In genomic region chr17:78225088-78225865, GRCh38 we compare ENCODE assay signal across 2 cellular contexts.
A peak's percentile ranks its signal among the peaks of the same experiment; 100 is the strongest.
TF ChIP-seq lines count a peak whose summit lies in the region.

No MANE protein-coding gene starts in this region.

TF ChIP-seq in PFSK-1, 5 proteins besides CTCF, POLR2A, EP300 and RAD21:
- TF ChIP-seq FOXP2 (optimal IDR thresholded peaks at IDR 0.05; ENCODE audit: borderline replicate concordance, extremely low read depth, extremely low read length, insufficient read depth) = no peak
- TF ChIP-seq POLR2AphosphoS5 (IDR thresholded peaks at IDR 0.05; ENCODE audit: low read depth, low read length) = peak; percentile 45; the same call in 1 of the 2 replicates

TF ChIP-seq in K562, 482 proteins besides CTCF, POLR2A, EP300 and RAD21:
- no peak for TF ChIP-seq ATF2 (CRISPR knock-in tag; IDR thresholded peaks at IDR 0.05)
- TF ChIP-seq MTA3 (IDR thresholded peaks at IDR 0.05; ENCODE audit: borderline replicate concordance) = peak; percentile 16; the same call in 1 of the 2 replicates
- TF ChIP-seq GTF2F1 (IDR thresholded peaks at IDR 0.05; ENCODE audit: low read depth, low read length) = no peak
- peak; percentile 48 for TF ChIP-seq POLR2G (IDR thresholded peaks at IDR 0.05; ENCODE audit: low read depth, low read length)
- TF ChIP-seq MYNN (IDR thresholded peaks at IDR 0.05) = peak; percentile 6
- no peak for TF ChIP-seq MYNN (CRISPR knock-in tag; IDR thresholded peaks at IDR 0.05)
- TF ChIP-seq MBD2 (IDR thresholded peaks at IDR 0.05; ENCODE audit: borderline replicate concordance, low read depth) = peak; percentile 7; the same call in 1 of the 2 replicates
- 0 out of 2 replicates have a peak, but pooled peaks have one; percentile 15 for TF ChIP-seq CHD2 (IDR thresholded peaks at IDR 0.05; ENCODE audit: low read depth, low read length)
- no peak for TF ChIP-seq ZBTB17 (CRISPR knock-in tag; IDR thresholded peaks at IDR 0.05)
- no peak for TF ChIP-seq GABPB2 (CRISPR knock-in tag; conservative IDR thresholded peaks at IDR 0.05)
- no peak for TF ChIP-seq MYC (IDR thresholded peaks at IDR 0.05; ENCODE audit: low read depth, low read length)
- no peak for TF ChIP-seq MYC (CRISPR knock-in tag; IDR thresholded peaks at IDR 0.05; ENCODE audit: borderline replicate concordance, low read depth)
- TF ChIP-seq ZFP36 (IDR thresholded peaks at IDR 0.05; ENCODE audit: low read depth, low read length, partially characterized antibody) = no peak
- no peak for TF ChIP-seq MCM3 (IDR thresholded peaks at IDR 0.05)
- TF ChIP-seq ZNF589 (CRISPR knock-in tag; IDR thresholded peaks at IDR 0.05; ENCODE audit: low read depth) = no peak
- TF ChIP-seq EGR1 (conservative IDR thresholded peaks at IDR 0.05) = no peak
- TF ChIP-seq ZNF408 (CRISPR knock-in tag; IDR thresholded peaks at IDR 0.05; ENCODE audit: low read depth) = no peak
- TF ChIP-seq POLR2B (IDR thresholded peaks at IDR 0.05; ENCODE audit: low read depth, partially characterized antibody) = peak; percentile 57
- peak; percentile 74 for TF ChIP-seq SUPT5H (IDR thresholded peaks at IDR 0.05)
- no peak for TF ChIP-seq ZNF764 (CRISPR knock-in tag; IDR thresholded peaks at IDR 0.05; ENCODE audit: low read depth)
- TF ChIP-seq CAMTA2 (CRISPR knock-in tag; conservative IDR thresholded peaks at IDR 0.05) = 0 out of 2 replicates have a peak, but pooled peaks have one; percentile 25
- TF ChIP-seq ZNF436 (CRISPR knock-in tag; IDR thresholded peaks at IDR 0.05) = no peak
